6 cellular contexts compared by ENCODE assay signal in the genomic region with DNA sequence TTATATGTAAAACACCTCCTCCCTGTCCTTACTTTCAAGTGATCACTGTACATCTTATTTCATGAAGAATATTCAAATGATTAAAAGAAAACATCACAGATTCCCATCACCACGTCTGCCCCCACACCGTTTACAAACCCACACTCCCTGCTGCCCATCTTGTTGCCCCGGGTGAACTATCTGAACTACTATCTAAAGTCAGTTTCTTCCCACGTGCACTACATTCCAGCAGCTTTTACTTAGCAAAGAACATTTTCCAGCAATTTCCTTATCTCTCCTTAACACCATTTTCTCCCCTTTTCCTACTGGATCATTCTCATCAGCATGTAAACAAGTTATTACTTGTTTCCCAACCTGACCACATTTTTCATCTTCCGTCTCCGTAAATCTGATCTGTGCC. TPM values are rescaled to one million over a fixed set of nuclear protein-coding genes. Genes with fewer than 3 reads are reported as not detected.
"Had no signal": no experiment of that assay in that cellular context is flagged by ENCODE, and none has a peak within 500 bp of the region (broad histone marks: within the 10 kb centered on the region; RNA-seq: fewer than 3 reads in every experiment).

No MANE protein-coding gene starts in this region.

RNA-seq across cellular contexts. Expression of gene SPDYE16, which starts 16.6 kb away (rescaled TPM):
- total RNA-seq: activated B cell treated with CpG ODN at 0.5 μM for 24 hours; activated CD4-positive, alpha-beta T cell treated with anti-CD3 and anti-CD28 coated beads, Interleukin-2, amount 10 ng/mL, durations not matched to agents 24 days and 14 days; IMR-90; LHCN-M2; PC-3; SK-MEL-5 had no signal
- polyA plus RNA-seq: IMR-90 had no signal

RNA-seq across cellular contexts. Expression of gene UPK3B, which starts 49.3 kb away (rescaled TPM):
- total RNA-seq: IMR-90, SK-MEL-5 had no signal
